32 cellular contexts compared by ENCODE assay signal in genomic region chr13:34028496-34029442, GRCh38.
"Had no signal": no experiment of that assay in that cellular context is flagged by ENCODE, and none has a peak within 500 bp of the region (broad histone marks: within the 10 kb centered on the region; RNA-seq: fewer than 3 reads in every experiment).

No MANE protein-coding gene starts in this region.

- H3K27ac ChIP-seq: body of pancreas, brain microvascular endothelial cell, breast epithelium, cardiac muscle cell, colonic mucosa, VCaP had no signal

- H3K36me3 ChIP-seq: brain microvascular endothelial cell, breast epithelium, cardiac muscle cell, colonic mucosa had no signal

- H3K4me1 ChIP-seq: body of pancreas, breast epithelium, colonic mucosa had no signal

- H3K4me3 ChIP-seq: body of pancreas, breast epithelium, cardiac muscle cell, colonic mucosa had no signal

- ATAC-seq: activated CD8-positive, alpha-beta memory T cell treated with anti-CD3 and anti-CD28 coated beads, Interleukin-2, amount 10 ng/mL, durations not matched to agents 7 days and 5 days; activated CD8-positive, alpha-beta T cell treated with anti-CD3 and anti-CD28 coated beads, Interleukin-2, amount 10 ng/mL, durations not matched to agents 7 days and 5 days; activated naive CD8-positive, alpha-beta T cell treated with anti-CD3 and anti-CD28 coated beads, Interleukin-2, amount 50 U/mL, for 24 hours; body of pancreas had no signal

- H3K27me3 ChIP-seq: body of pancreas, brain microvascular endothelial cell, breast epithelium, cardiac muscle cell, colonic mucosa had no signal

- H3K9me3 ChIP-seq: body of pancreas, breast epithelium, colonic mucosa had no signal

- FAIRE-seq: astrocyte, TTC549 had no signal

- DNase-seq: activated B cell treated with CpG ODN at 0.5 μM for 24 hours; activated CD4-positive, alpha-beta memory T cell treated with anti-CD3 and anti-CD28 coated beads, Interleukin-2, amount 10 ng/mL, durations not matched to agents 7 days and 5 days; activated CD4-positive, alpha-beta T cell treated with anti-CD3 and anti-CD28 coated beads for 4 hours; activated CD4-positive, alpha-beta T cell treated with anti-CD3 and anti-CD28 coated beads, Interleukin-2, amount 10 ng/mL, durations not matched to agents 7 days and 5 days; activated CD4-positive, alpha-beta T cell treated with anti-CD3 and anti-CD28 coated beads, Interleukin-2, amount 50 U/mL, for 48 hours; activated CD4-positive, CD25-positive, alpha-beta regulatory T cell treated with anti-CD3 and anti-CD28 coated beads, Interleukin-2, amount 50 U/mL, for 72 hours; activated CD8-positive, alpha-beta memory T cell treated with anti-CD3 and anti-CD28 coated beads for 24 hours; activated CD8-positive, alpha-beta memory T cell treated with anti-CD3 and anti-CD28 coated beads, Interleukin-2, amount 10 ng/mL, durations not matched to agents 7 days and 5 days; activated CD8-positive, alpha-beta memory T cell treated with anti-CD3 and anti-CD28 coated beads, Interleukin-2, amount 50 U/mL, for 48 hours; activated CD8-positive, alpha-beta T cell treated with anti-CD3 and anti-CD28 coated beads, Interleukin-2, amount 10 ng/mL, durations not matched to agents 7 days and 5 days; activated effector memory CD4-positive, alpha-beta T cell treated with Interleukin-2 at 50 U/mL for 16 hours; activated gamma-delta T cell; activated naive CD4-positive, alpha-beta T cell treated with anti-CD3 and anti-CD28 coated beads, Interleukin-2, amount 10 ng/mL, durations not matched to agents 7 days and 5 days; activated naive CD4-positive, alpha-beta T cell treated with Interleukin-2 at 50 U/mL for 16 hours; activated naive CD8-positive, alpha-beta T cell treated with anti-CD3 and anti-CD28 coated beads, Interleukin-2, amount 10 ng/mL, durations not matched to agents 7 days and 5 days; activated naive CD8-positive, alpha-beta T cell treated with anti-CD3 and anti-CD28 coated beads, Interleukin-2, amount 50 U/mL, for 24 hours; activated T-cell treated with anti-CD3 and anti-CD28 coated beads, Interleukin-2, amount 50 U/mL, for 24 hours; activated T-cell treated with anti-CD3 and anti-CD28 coated beads, Interleukin-2, amount 50 U/mL, for 48 hours; amygdala; anterior cingulate cortex; body of pancreas; brain microvascular endothelial cell; caudate nucleus; cerebellar nuclear complex; colonic mucosa; T-helper 2 cell; T-helper 9 cell had no signal
